8 cellular contexts compared by ENCODE assay signal in genomic region chrX:24023972-24024664, GRCh38. TPM values are rescaled to one million over a fixed set of nuclear protein-coding genes. Genes with fewer than 3 reads are reported as not detected.
A peak's percentile ranks its signal among the peaks of the same experiment; 100 is the strongest.
DNase-seq lines count a peak whose midpoint lies in the region; ATAC-seq lines count a peak whose summit lies in the region.

No MANE protein-coding gene starts in this region.

- H3K9me3 ChIP-seq in HUES48 (ENCODE audit: control insufficient read depth, insufficient read depth, low read length) (no peaks in the 10 kb centered on the region), iPS-18a (ENCODE audit: control insufficient read depth, low read depth, low read length) (no peaks in the 10 kb centered on the region)

- H3K4me1 Mint-ChIP-seq in activated naive CD8-positive, alpha-beta T cell treated with anti-CD3 and anti-CD28 coated beads for 36 hours: peaks cover 27% of the 10 kb centered on the region
- peaks cover 21% of the 10 kb centered on the region for H3K4me1 Mint-ChIP-seq in stimulated activated memory B cell treated with anti-CD40 and anti-IgM and Interleukin-4, amounts not matched to agents 10 μg/mL and 1 μg/mL and 100 μg/mL, for 72 hours

- H3K36me3 ChIP-seq in HUES48 (ENCODE audit: control insufficient read depth, insufficient read depth, low read length): 0 out of 2 replicates have a peak, but pooled peaks cover 3% of the 10 kb centered on the region
- H3K36me3 ChIP-seq in iPS-18a (ENCODE audit: control insufficient read depth, low read depth, low read length): peaks cover 5% of the 10 kb centered on the region

- no peaks in the 10 kb centered on the region for H3K27me3 Mint-ChIP-seq in activated naive CD8-positive, alpha-beta T cell treated with anti-CD3 and anti-CD28 coated beads for 36 hours
- H3K27me3 Mint-ChIP-seq in stimulated activated memory B cell treated with anti-CD40 and anti-IgM and Interleukin-4, amounts not matched to agents 10 μg/mL and 1 μg/mL and 100 μg/mL, for 72 hours: no peaks in the 10 kb centered on the region

- peak overlapping the region; percentile 88 for H3K4me3 Mint-ChIP-seq in activated naive CD8-positive, alpha-beta T cell treated with anti-CD3 and anti-CD28 coated beads for 36 hours
- H3K4me3 Mint-ChIP-seq in stimulated activated memory B cell treated with anti-CD40 and anti-IgM and Interleukin-4, amounts not matched to agents 10 μg/mL and 1 μg/mL and 100 μg/mL, for 72 hours: peak overlapping the region; percentile 83

- H3K27ac ChIP-seq in HUES48 (ENCODE audit: low read depth, low read length) (peak overlapping the region; percentile 25), iPS-18a (ENCODE audit: low read length) (no peak overlapping the region)

- H3K4me3 ChIP-seq in HUES48 (ENCODE audit: low read depth, low read length) (peak overlapping the region; percentile 95), iPS-18a (ENCODE audit: low read length) (peak overlapping the region; percentile 95)

- H3K9me3 Mint-ChIP-seq in activated naive CD8-positive, alpha-beta T cell treated with anti-CD3 and anti-CD28 coated beads for 36 hours: no peaks in the 10 kb centered on the region
- no peaks in the 10 kb centered on the region for H3K9me3 Mint-ChIP-seq in stimulated activated memory B cell treated with anti-CD40 and anti-IgM and Interleukin-4, amounts not matched to agents 10 μg/mL and 1 μg/mL and 100 μg/mL, for 72 hours

- H3K4me1 ChIP-seq in HUES48 (ENCODE audit: control insufficient read depth, insufficient read depth, low read length): peaks cover 7% of the 10 kb centered on the region
- H3K4me1 ChIP-seq in iPS-18a (ENCODE audit: control insufficient read depth, low read depth, low read length): peaks cover 6% of the 10 kb centered on the region

- H3K9ac ChIP-seq in HUES48 (ENCODE audit: low read depth, low read length): peak overlapping the region; percentile 78
- H3K9ac ChIP-seq in iPS-18a (ENCODE audit: low read length): peak overlapping the region; percentile 74

- H3K27ac Mint-ChIP-seq in activated naive CD8-positive, alpha-beta T cell treated with anti-CD3 and anti-CD28 coated beads for 36 hours: peak overlapping the region; percentile 81
- peak overlapping the region; percentile 78 for H3K27ac Mint-ChIP-seq in stimulated activated memory B cell treated with anti-CD40 and anti-IgM and Interleukin-4, amounts not matched to agents 10 μg/mL and 1 μg/mL and 100 μg/mL, for 72 hours

- DNase-seq in Daoy (ENCODE audit: low read depth): peak; percentile 3
- DNase-seq in activated naive CD8-positive, alpha-beta T cell treated with anti-CD3 and anti-CD28 coated beads for 36 hours: no peak
- no peak for DNase-seq in stimulated activated CD4-positive, alpha-beta T cell treated with anti-CD3 and anti-CD28 coated beads, Interleukin-4, amount 100 ng/mL, for 1 hour

- ATAC-seq in stimulated activated memory B cell treated with anti-CD40 and anti-IgM and Interleukin-4, amounts not matched to agents 10 μg/mL and 1 μg/mL and 100 μg/mL, for 72 hours: no peak
- ATAC-seq in GM18873 (IDR thresholded peaks at IDR 0.05; ENCODE audit: low FRiP score, unreplicated experiment): no peak
- ATAC-seq in GM18519 (IDR thresholded peaks at IDR 0.05; ENCODE audit: low FRiP score, unreplicated experiment): no peak

- peaks cover 14% of the 10 kb centered on the region for H3K36me3 Mint-ChIP-seq in activated naive CD8-positive, alpha-beta T cell treated with anti-CD3 and anti-CD28 coated beads for 36 hours
- no peaks in the 10 kb centered on the region for H3K36me3 Mint-ChIP-seq in stimulated activated memory B cell treated with anti-CD40 and anti-IgM and Interleukin-4, amounts not matched to agents 10 μg/mL and 1 μg/mL and 100 μg/mL, for 72 hours

- H3K27me3 ChIP-seq in HUES48 (ENCODE audit: control insufficient read depth, insufficient read depth, low read length) (peaks cover 34% of the 10 kb centered on the region), iPS-18a (ENCODE audit: control insufficient read depth, insufficient read depth, low read length) (peaks cover 32% of the 10 kb centered on the region)

RNA-seq across cellular contexts. Expression of gene KLHL15, which starts 2.9 kb away (rescaled TPM):
- total RNA-seq in Daoy (2014; rRNA removed; shearing (Covaris generic)): 8.2 and 9.4 TPM in 2 replicates
- total RNA-seq in activated naive CD8-positive, alpha-beta T cell treated with anti-CD3 and anti-CD28 coated beads for 36 hours: 10 to 100 TPM; 13.5 to 14.2 TPM

RNA-seq across cellular contexts. Expression of gene EIF2S3, which starts 30.6 kb away (rescaled TPM):
- total RNA-seq in Daoy (2014; rRNA removed; shearing (Covaris generic)): 161 and 176 TPM in 2 replicates
- 100 to 1,000 TPM; 379 to 386 TPM for total RNA-seq in activated naive CD8-positive, alpha-beta T cell treated with anti-CD3 and anti-CD28 coated beads for 36 hours
